In genomic region chr2:33188799-33189198, GRCh38 we compare ENCODE assay signal across 27 cellular contexts.
"Had no signal": no experiment of that assay in that cellular context is flagged by ENCODE, and none has a peak within 500 bp of the region (broad histone marks: within the 10 kb centered on the region; RNA-seq: fewer than 3 reads in every experiment).

No MANE protein-coding gene starts in this region.

- H3K4me1 Mint-ChIP-seq: naive B cell had no signal

- ATAC-seq: esophagus mucosa, gastrocnemius medialis, heart right ventricle, left cardiac atrium, left lung, left ventricle myocardium superior, lower lobe of right lung, mucosa of descending colon had no signal

- H3K9me3 Mint-ChIP-seq: mesothelial cell of epicardium, naive B cell had no signal

- H3K4me1 ChIP-seq: esophagus squamous epithelium, gastrocnemius medialis, left lung, lower lobe of right lung had no signal

- H3K4me3 ChIP-seq: coronary artery, dorsolateral prefrontal cortex, esophagus squamous epithelium, gastrocnemius medialis, heart right ventricle, left lung, lower lobe of right lung, mucosa of descending colon had no signal

- FAIRE-seq: colon, islet of Langerhans, keratinocyte had no signal

- H3K36me3 Mint-ChIP-seq: naive B cell had no signal

- H3K27ac ChIP-seq: coronary artery, dorsolateral prefrontal cortex, epithelial cell of prostate, esophagus squamous epithelium, gastrocnemius medialis, heart right ventricle, left lung, lower lobe of right lung had no signal

- H3K36me3 ChIP-seq: left lung had no signal

- DNase-seq: dermis blood vessel endothelial cell; dorsolateral prefrontal cortex; effector CD4-positive, alpha-beta T cell; effector memory CD4-positive, alpha-beta T cell; erythroblast; esophagus squamous epithelium; foreskin fibroblast; foreskin melanocyte; gastrocnemius medialis; glutamatergic neuron; head of caudate nucleus; heart right ventricle; hippocampal formation; left cardiac atrium; left lung; left ventricle myocardium superior; lower lobe of right lung; mesenchymal stem cell; mucosa of descending colon; naive B cell had no signal

- H3K4me3 Mint-ChIP-seq: mesothelial cell of epicardium, naive B cell had no signal

- H3K27me3 ChIP-seq: dorsolateral prefrontal cortex, esophagus squamous epithelium, gastrocnemius medialis, heart right ventricle, left lung had no signal

- H3K27ac Mint-ChIP-seq: mesothelial cell of epicardium, naive B cell had no signal

- H3K9me3 ChIP-seq: esophagus squamous epithelium, gastrocnemius medialis, heart right ventricle, left lung, lower lobe of right lung, mucosa of descending colon had no signal
